1 cellular context compared by ENCODE assay signal in the genomic region with DNA sequence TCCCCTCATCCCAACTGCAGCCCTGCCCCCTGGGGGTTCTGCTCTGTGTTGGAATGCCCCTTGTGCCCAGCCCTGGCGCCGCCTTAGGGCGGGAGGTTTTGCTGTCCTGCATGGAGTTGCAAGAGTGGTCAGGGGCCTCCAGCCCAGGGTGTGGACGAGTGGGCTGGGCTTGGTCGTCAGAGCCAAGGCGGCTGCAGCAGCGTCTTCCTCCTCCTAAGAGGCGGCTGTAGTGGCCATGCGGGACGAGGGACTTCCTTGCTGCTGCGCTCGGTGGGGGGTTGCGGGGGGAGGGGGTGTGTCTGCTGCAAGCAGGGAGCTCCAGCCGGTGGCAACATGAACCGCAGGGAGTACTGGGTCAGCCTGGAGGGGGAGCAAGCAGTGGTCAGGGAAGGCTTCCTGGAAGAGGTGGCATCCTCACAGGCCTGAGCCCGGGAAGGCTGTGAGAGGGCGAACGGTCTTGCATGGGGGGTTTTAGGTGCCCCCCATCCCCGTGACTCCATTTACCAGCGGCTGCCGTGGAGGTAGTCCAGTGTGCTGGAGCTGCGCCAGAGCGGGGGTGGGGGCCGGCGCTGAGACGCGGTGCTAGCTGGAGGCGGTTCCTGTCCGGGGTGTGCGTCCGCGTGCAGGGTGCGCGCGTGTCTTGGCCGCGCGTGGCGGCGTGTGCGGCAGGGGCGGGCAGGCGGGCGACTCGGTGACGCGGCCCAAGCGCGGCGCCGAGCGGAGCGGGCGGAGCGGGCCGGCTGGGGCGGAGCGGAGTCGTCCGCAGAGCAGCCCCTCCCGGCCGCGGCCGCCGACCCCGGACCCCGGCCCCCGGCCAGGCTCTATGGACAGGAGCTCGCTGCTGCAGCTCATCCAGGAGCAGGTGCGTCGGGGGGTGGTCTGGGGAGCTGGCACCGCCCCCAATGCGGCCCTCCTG.
TF ChIP-seq lines count a peak whose summit lies in the region.

A gene (plus strand): TSS at position 704 of the 916 bp plus-strand sequence. CDS start 120 bp downstream, at position 824.

TF ChIP-seq in K562, 482 proteins besides CTCF, POLR2A, EP300 and RAD21 (continued from another document and continues in another):
- TF ChIP-seq, protein P1, sequence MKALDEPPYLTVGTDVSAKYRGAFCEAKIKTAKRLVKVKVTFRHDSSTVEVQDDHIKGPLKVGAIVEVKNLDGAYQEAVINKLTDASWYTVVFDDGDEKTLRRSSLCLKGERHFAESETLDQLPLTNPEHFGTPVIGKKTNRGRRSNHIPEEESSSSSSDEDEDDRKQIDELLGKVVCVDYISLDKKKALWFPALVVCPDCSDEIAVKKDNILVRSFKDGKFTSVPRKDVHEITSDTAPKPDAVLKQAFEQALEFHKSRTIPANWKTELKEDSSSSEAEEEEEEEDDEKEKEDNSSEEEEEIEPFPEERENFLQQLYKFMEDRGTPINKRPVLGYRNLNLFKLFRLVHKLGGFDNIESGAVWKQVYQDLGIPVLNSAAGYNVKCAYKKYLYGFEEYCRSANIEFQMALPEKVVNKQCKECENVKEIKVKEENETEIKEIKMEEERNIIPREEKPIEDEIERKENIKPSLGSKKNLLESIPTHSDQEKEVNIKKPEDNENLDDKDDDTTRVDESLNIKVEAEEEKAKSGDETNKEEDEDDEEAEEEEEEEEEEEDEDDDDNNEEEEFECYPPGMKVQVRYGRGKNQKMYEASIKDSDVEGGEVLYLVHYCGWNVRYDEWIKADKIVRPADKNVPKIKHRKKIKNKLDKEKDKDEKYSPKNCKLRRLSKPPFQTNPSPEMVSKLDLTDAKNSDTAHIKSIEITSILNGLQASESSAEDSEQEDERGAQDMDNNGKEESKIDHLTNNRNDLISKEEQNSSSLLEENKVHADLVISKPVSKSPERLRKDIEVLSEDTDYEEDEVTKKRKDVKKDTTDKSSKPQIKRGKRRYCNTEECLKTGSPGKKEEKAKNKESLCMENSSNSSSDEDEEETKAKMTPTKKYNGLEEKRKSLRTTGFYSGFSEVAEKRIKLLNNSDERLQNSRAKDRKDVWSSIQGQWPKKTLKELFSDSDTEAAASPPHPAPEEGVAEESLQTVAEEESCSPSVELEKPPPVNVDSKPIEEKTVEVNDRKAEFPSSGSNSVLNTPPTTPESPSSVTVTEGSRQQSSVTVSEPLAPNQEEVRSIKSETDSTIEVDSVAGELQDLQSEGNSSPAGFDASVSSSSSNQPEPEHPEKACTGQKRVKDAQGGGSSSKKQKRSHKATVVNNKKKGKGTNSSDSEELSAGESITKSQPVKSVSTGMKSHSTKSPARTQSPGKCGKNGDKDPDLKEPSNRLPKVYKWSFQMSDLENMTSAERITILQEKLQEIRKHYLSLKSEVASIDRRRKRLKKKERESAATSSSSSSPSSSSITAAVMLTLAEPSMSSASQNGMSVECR (CRISPR knock-in tag; IDR thresholded peaks at IDR 0.05) = peak; percentile 79
- TF ChIP-seq ZNF282 (CRISPR knock-in tag; IDR thresholded peaks at IDR 0.05) (no peak), ZNF76 (CRISPR knock-in tag; IDR thresholded peaks at IDR 0.05; ENCODE audit: borderline replicate concordance) (no peak), RFX1 (IDR thresholded peaks at IDR 0.05) (no peak), TFAM (CRISPR knock-in tag; conservative IDR thresholded peaks at IDR 0.05) (no peak), ZFP30 (CRISPR knock-in tag; IDR thresholded peaks at IDR 0.05; ENCODE audit: borderline replicate concordance) (no peak), SNRNP70 (optimal IDR thresholded peaks at IDR 0.05; ENCODE audit: low read depth, low read length) (no peak), PHF8 (IDR thresholded peaks at IDR 0.05; ENCODE audit: borderline replicate concordance, low read length) (peak; percentile 42; the same call in 1 of the 2 replicates), FIP1L1 (IDR thresholded peaks at IDR 0.05; ENCODE audit: low read depth, low read length, poor library complexity, severe bottlenecking) (peak; percentile 63), CXXC5 (CRISPR knock-in tag; IDR thresholded peaks at IDR 0.05) (peak; percentile 71; the same call in 1 of the 2 replicates), OTX1 (CRISPR knock-in tag; IDR thresholded peaks at IDR 0.05) (peak; percentile 73; the same call in 1 of the 2 replicates), SOX6 (IDR thresholded peaks at IDR 0.05) (0 out of 2 replicates have a peak, but pooled peaks have one; percentile 19), SRF (CRISPR knock-in tag; IDR thresholded peaks at IDR 0.05) (peak in 1 of 2 experiments; percentile 61; a peak in 1 of 4 replicates), CBX1 (IDR thresholded peaks at IDR 0.05; ENCODE audit: low read depth) (peak; percentile 89; the same call in 1 of the 2 replicates), KLF6 (CRISPR knock-in tag; IDR thresholded peaks at IDR 0.05; ENCODE audit: borderline replicate concordance) (no peak), DPF2 (IDR thresholded peaks at IDR 0.05) (peak; percentile 65), GABPB1 (CRISPR knock-in tag; IDR thresholded peaks at IDR 0.05) (peak; percentile 45; the same call in 1 of the 2 replicates)
- TF ChIP-seq, protein P2, sequence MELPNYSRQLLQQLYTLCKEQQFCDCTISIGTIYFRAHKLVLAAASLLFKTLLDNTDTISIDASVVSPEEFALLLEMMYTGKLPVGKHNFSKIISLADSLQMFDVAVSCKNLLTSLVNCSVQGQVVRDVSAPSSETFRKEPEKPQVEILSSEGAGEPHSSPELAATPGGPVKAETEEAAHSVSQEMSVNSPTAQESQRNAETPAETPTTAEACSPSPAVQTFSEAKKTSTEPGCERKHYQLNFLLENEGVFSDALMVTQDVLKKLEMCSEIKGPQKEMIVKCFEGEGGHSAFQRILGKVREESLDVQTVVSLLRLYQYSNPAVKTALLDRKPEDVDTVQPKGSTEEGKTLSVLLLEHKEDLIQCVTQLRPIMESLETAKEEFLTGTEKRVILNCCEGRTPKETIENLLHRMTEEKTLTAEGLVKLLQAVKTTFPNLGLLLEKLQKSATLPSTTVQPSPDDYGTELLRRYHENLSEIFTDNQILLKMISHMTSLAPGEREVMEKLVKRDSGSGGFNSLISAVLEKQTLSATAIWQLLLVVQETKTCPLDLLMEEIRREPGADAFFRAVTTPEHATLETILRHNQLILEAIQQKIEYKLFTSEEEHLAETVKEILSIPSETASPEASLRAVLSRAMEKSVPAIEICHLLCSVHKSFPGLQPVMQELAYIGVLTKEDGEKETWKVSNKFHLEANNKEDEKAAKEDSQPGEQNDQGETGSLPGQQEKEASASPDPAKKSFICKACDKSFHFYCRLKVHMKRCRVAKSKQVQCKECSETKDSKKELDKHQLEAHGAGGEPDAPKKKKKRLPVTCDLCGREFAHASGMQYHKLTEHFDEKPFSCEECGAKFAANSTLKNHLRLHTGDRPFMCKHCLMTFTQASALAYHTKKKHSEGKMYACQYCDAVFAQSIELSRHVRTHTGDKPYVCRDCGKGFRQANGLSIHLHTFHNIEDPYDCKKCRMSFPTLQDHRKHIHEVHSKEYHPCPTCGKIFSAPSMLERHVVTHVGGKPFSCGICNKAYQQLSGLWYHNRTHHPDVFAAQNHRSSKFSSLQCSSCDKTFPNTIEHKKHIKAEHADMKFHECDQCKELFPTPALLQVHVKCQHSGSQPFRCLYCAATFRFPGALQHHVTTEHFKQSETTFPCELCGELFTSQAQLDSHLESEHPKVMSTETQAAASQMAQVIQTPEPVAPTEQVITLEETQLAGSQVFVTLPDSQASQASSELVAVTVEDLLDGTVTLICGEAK (IDR thresholded peaks at IDR 0.05) = 0 out of 2 replicates have a peak, but pooled peaks have one; percentile 19
- TF ChIP-seq, protein P2 (CRISPR knock-in tag; IDR thresholded peaks at IDR 0.05) = no peak
- TF ChIP-seq, protein P3, sequence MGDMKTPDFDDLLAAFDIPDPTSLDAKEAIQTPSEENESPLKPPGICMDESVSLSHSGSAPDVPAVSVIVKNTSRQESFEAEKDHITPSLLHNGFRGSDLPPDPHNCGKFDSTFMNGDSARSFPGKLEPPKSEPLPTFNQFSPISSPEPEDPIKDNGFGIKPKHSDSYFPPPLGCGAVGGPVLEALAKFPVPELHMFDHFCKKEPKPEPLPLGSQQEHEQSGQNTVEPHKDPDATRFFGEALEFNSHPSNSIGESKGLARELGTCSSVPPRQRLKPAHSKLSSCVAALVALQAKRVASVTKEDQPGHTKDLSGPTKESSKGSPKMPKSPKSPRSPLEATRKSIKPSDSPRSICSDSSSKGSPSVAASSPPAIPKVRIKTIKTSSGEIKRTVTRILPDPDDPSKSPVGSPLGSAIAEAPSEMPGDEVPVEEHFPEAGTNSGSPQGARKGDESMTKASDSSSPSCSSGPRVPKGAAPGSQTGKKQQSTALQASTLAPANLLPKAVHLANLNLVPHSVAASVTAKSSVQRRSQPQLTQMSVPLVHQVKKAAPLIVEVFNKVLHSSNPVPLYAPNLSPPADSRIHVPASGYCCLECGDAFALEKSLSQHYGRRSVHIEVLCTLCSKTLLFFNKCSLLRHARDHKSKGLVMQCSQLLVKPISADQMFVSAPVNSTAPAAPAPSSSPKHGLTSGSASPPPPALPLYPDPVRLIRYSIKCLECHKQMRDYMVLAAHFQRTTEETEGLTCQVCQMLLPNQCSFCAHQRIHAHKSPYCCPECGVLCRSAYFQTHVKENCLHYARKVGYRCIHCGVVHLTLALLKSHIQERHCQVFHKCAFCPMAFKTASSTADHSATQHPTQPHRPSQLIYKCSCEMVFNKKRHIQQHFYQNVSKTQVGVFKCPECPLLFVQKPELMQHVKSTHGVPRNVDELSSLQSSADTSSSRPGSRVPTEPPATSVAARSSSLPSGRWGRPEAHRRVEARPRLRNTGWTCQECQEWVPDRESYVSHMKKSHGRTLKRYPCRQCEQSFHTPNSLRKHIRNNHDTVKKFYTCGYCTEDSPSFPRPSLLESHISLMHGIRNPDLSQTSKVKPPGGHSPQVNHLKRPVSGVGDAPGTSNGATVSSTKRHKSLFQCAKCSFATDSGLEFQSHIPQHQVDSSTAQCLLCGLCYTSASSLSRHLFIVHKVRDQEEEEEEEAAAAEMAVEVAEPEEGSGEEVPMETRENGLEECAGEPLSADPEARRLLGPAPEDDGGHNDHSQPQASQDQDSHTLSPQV (IDR thresholded peaks at IDR 0.05) = peak; percentile 15; the same call in 1 of the 2 replicates
- TF ChIP-seq, protein P4, sequence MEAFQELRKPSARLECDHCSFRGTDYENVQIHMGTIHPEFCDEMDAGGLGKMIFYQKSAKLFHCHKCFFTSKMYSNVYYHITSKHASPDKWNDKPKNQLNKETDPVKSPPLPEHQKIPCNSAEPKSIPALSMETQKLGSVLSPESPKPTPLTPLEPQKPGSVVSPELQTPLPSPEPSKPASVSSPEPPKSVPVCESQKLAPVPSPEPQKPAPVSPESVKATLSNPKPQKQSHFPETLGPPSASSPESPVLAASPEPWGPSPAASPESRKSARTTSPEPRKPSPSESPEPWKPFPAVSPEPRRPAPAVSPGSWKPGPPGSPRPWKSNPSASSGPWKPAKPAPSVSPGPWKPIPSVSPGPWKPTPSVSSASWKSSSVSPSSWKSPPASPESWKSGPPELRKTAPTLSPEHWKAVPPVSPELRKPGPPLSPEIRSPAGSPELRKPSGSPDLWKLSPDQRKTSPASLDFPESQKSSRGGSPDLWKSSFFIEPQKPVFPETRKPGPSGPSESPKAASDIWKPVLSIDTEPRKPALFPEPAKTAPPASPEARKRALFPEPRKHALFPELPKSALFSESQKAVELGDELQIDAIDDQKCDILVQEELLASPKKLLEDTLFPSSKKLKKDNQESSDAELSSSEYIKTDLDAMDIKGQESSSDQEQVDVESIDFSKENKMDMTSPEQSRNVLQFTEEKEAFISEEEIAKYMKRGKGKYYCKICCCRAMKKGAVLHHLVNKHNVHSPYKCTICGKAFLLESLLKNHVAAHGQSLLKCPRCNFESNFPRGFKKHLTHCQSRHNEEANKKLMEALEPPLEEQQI (IDR thresholded peaks at IDR 0.05) = no peak
- TF ChIP-seq, protein P5, sequence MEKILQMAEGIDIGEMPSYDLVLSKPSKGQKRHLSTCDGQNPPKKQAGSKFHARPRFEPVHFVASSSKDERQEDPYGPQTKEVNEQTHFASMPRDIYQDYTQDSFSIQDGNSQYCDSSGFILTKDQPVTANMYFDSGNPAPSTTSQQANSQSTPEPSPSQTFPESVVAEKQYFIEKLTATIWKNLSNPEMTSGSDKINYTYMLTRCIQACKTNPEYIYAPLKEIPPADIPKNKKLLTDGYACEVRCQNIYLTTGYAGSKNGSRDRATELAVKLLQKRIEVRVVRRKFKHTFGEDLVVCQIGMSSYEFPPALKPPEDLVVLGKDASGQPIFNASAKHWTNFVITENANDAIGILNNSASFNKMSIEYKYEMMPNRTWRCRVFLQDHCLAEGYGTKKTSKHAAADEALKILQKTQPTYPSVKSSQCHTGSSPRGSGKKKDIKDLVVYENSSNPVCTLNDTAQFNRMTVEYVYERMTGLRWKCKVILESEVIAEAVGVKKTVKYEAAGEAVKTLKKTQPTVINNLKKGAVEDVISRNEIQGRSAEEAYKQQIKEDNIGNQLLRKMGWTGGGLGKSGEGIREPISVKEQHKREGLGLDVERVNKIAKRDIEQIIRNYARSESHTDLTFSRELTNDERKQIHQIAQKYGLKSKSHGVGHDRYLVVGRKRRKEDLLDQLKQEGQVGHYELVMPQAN (IDR thresholded peaks at IDR 0.05; ENCODE audit: borderline replicate concordance) = peak; percentile 48; the same call in 1 of the 2 replicates
